Comparison of ENCODE assay signal across 1 cellular context in the genomic region with DNA sequence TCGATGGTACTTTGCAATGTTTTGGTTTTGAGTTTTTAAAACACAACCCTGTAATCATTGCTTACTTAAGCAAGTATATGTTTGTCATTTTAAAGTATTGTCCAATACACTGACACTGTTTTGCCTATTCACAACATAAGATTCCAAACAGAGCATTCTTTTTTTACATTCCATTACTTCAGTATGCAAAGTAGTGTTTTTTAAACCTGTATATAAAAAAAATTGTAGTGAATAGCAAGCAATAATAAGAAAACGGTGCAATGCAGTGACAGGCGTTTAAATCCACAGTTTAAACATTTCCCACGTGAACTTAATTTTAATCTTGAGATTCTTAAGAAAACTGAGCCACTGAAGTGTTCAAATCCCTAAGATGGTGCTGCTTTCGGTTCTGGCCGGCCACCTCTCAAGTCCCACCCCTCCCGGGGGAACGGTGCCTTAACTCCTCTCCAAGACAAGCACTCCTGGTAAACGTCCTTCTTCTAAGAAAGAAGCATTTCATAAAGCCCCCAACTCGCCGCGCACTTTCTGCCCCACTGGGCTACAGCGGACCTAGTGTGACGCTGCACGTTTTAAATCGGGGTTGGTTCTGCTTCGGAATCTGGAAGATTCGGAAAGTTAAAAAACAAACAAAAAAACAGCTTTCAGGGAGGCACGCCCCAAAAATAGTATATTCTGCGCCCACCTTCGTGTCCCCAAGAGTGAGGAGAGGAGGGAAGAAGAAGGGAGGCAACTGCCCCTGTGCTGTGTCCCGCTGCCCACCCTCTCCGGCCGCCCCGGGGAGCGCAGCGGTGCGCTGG.
TF ChIP-seq lines count a peak whose summit lies in the region.

No MANE protein-coding gene starts in this region.

TF ChIP-seq in endothelial cell of umbilical vein, 7 proteins besides CTCF, POLR2A, EP300 and RAD21:
- TF ChIP-seq, protein P1, sequence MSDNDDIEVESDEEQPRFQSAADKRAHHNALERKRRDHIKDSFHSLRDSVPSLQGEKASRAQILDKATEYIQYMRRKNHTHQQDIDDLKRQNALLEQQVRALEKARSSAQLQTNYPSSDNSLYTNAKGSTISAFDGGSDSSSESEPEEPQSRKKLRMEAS (IDR thresholded peaks at IDR 0.05; ENCODE audit: insufficient read depth, insufficient read length): no peak
- TF ChIP-seq MYC (IDR thresholded peaks at IDR 0.05; ENCODE audit: low read depth, low read length): no peak
- no peak for TF ChIP-seq FOS (IDR thresholded peaks at IDR 0.05; ENCODE audit: borderline replicate concordance, insufficient read depth, low read length)
- no peak for TF ChIP-seq EZH2 (IDR thresholded peaks at IDR 0.05; ENCODE audit: borderline replicate concordance, low read depth, low read length, severe bottlenecking)
